1 cellular context compared by ENCODE assay signal in the genomic region with DNA sequence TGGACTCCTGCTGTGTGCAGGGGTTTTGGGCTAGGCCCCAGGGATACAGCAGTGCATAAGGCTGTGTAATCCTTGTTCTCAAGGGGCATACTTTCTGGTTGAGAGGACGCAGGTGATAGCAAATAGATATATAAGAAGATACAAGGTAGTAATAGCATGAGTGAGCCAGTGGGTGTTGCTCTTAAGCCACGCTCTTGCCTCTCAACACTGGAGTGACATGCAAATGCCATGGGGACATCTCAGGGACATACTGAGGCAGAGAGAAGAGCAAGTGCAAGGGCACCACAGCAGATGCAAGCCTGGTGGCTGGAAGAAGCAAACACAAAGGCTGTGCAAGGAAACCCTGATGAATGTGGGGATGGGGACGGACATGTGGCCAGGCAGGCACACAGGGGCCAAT.
A peak's percentile ranks its signal among the peaks of the same experiment; 100 is the strongest.
TF ChIP-seq lines count a peak whose summit lies in the region.

No MANE protein-coding gene starts in this region.

TF ChIP-seq in GM12878, 131 proteins besides CTCF, POLR2A, EP300 and RAD21 (continued from another document):
- TF ChIP-seq ZBTB11 (CRISPR knock-in tag; IDR thresholded peaks at IDR 0.05) (no peak), KLF5 (IDR thresholded peaks at IDR 0.05; ENCODE audit: partially characterized antibody) (no peak), SRF (IDR thresholded peaks at IDR 0.05; ENCODE audit: low read depth in 2 of 2, low read length in 2 of 2) (no peak), IRF3 (IDR thresholded peaks at IDR 0.05) (no peak), MYB (IDR thresholded peaks at IDR 0.05; ENCODE audit: borderline replicate concordance, low read depth, low read length) (no peak), BHLHE40 (IDR thresholded peaks at IDR 0.05; ENCODE audit: borderline replicate concordance in 1 of 2, low read depth in 2 of 2, low read length in 1 of 2) (0 out of 4 replicates have a peak, but pooled peaks of 1 of the 2 experiments have one; percentile 14), SIN3A (IDR thresholded peaks at IDR 0.05; ENCODE audit: low read depth, low read length) (no peak), PAX5 (IDR thresholded peaks at IDR 0.05; ENCODE audit: borderline replicate concordance, low read depth, low read length) (no peak), RBBP5 (conservative IDR thresholded peaks at IDR 0.05) (no peak), NRF1 (conservative IDR thresholded peaks at IDR 0.05; ENCODE audit: low read depth, low read length) (no peak), TBL1XR1 (IDR thresholded peaks at IDR 0.05; ENCODE audit: low read depth, low read length) (no peak), EGR1 (IDR thresholded peaks at IDR 0.05; ENCODE audit: borderline replicate concordance in 1 of 2, low read depth in 2 of 2, low read length in 2 of 2) (no peak), POU2F2 (IDR thresholded peaks at IDR 0.05; ENCODE audit: borderline replicate concordance, low read depth, low read length) (peak; percentile 95), PKNOX1 (IDR thresholded peaks at IDR 0.05) (peak; percentile 75), MLLT1 (IDR thresholded peaks at IDR 0.05) (no peak), NKRF (conservative IDR thresholded peaks at IDR 0.05) (no peak), ASH2L (IDR thresholded peaks at IDR 0.05; ENCODE audit: borderline replicate concordance, low read depth) (no peak)
